In genomic region chr9:132729235-132729890, GRCh38 we compare ENCODE assay signal across 16 cellular contexts. TPM values are rescaled to one million over a fixed set of nuclear protein-coding genes. Genes with fewer than 3 reads are reported as not detected.
DNase-seq lines count a peak whose midpoint lies in the region; ATAC-seq and TF ChIP-seq lines count a peak whose summit lies in the region.
"Had no signal": no experiment of that assay in that cellular context is flagged by ENCODE, and none has a peak within 500 bp of the region (broad histone marks: within the 10 kb centered on the region; RNA-seq: fewer than 3 reads in every experiment).

No MANE protein-coding gene starts in this region.

- H3K27me3 ChIP-seq in lung (ENCODE audit: control insufficient read depth, insufficient read depth) (no peaks in the 10 kb centered on the region), upper lobe of right lung (no peaks in the 10 kb centered on the region)

- peak; percentile 38 for ATAC-seq in lung (ENCODE audit: insufficient read depth, low FRiP score)
- ATAC-seq in upper lobe of right lung = peak; percentile 69
- ATAC-seq in HG03378 (IDR thresholded peaks at IDR 0.05; ENCODE audit: unreplicated experiment) = no peak
- ATAC-seq: HepG2 had no signal

- TF ChIP-seq CTCF in lung (IDR thresholded peaks at IDR 0.05; ENCODE audit: control extremely low read depth, extremely low read depth) (no peak), upper lobe of right lung (IDR thresholded peaks at IDR 0.05) (no peak)

- H3K27ac ChIP-seq in epithelial cell of prostate (peak overlapping the region; percentile 66), lung (ENCODE audit: low read depth in 1 of 2, low read length in 1 of 2) (no peak overlapping the region), upper lobe of right lung (no peak overlapping the region)
- H3K27ac ChIP-seq: SJSA1 had no signal

- H3K4me1 ChIP-seq in lung (ENCODE audit: control insufficient read depth in 2 of 2, insufficient read depth in 2 of 2, low read length in 2 of 2) = no peaks in the 10 kb centered on the region
- H3K4me1 ChIP-seq in upper lobe of right lung = no peaks in the 10 kb centered on the region
- H3K4me1 ChIP-seq: SJSA1 had no signal

- DNase-seq in NCI-H446 treated with DMSO at 0.1 percent for 48 hours (lab: John Stamatoyannopoulos, UW) (peak; percentile 21), epithelial cell of prostate (ENCODE audit: low read depth, low spot score) (no peak), lung (ENCODE audit: low spot score) (peak; percentile 53), upper lobe of right lung (no peak), nucleus accumbens (lab: John Stamatoyannopoulos, UW) (no peak), GM03348 (ENCODE audit: low spot score) (no peak)
- DNase-seq: CD4-positive, alpha-beta memory T cell; KG1; NCI-H1048; NCI-H146; NCI-H2081; NCI-H510A; NCI-H774 had no signal

- H3K4me3 ChIP-seq in lung (no peak overlapping the region), upper lobe of right lung (no peak overlapping the region)
- H3K4me3 ChIP-seq: SJSA1 had no signal

- no peaks in the 10 kb centered on the region for H3K9me3 ChIP-seq in lung (ENCODE audit: control insufficient read depth in 2 of 2, insufficient read depth in 1 of 2, low read length in 1 of 2)
- H3K9me3 ChIP-seq in upper lobe of right lung = no peaks in the 10 kb centered on the region
- H3K9me3 ChIP-seq: SJSA1 had no signal

- WGBS in lung, 2 donors = 63 to 78% methylated on average over 5 of the region's 5 CpGs

- H3K36me3 ChIP-seq in lung (ENCODE audit: control insufficient read depth in 2 of 2, insufficient read depth in 2 of 2, low read length in 2 of 2) = no peaks in the 10 kb centered on the region
- no peaks in the 10 kb centered on the region for H3K36me3 ChIP-seq in upper lobe of right lung
- H3K36me3 ChIP-seq: SJSA1 had no signal

- intact Hi-C loops in upper lobe of right lung (cut with DNase I) = no loop called here

RNA-seq across cellular contexts. Expression of gene GTF3C4, which starts 59.1 kb away (rescaled TPM):
- total RNA-seq in lung (10 to 100 TPM; 16.9 to 18.7 TPM), upper lobe of right lung (12.9 TPM)
- polyA plus RNA-seq in lung = 1 to 10 TPM; 3.1 to 4.8 TPM

RNA-seq across cellular contexts. Expression of gene DDX31, which starts 59.6 kb away (rescaled TPM):
- total RNA-seq in lung (10 to 100 TPM; 14.2 to 14.8 TPM), upper lobe of right lung (17.4 TPM)
- polyA plus RNA-seq in lung = 1 to 10 TPM; 8.1 to 9.2 TPM

Comparison
In these comparisons a context has a peak if more than half of its experiments do, and no peak if none do; other contexts are left out.
1. DNase-seq: peak in NCI-H446 treated with DMSO at 0.1 percent for 48 hours (single experiment) and lung (single experiment); none in epithelial cell of prostate (single experiment), upper lobe of right lung (single experiment), nucleus accumbens (0 of 56) and GM03348 (single experiment).